In the genomic region with DNA sequence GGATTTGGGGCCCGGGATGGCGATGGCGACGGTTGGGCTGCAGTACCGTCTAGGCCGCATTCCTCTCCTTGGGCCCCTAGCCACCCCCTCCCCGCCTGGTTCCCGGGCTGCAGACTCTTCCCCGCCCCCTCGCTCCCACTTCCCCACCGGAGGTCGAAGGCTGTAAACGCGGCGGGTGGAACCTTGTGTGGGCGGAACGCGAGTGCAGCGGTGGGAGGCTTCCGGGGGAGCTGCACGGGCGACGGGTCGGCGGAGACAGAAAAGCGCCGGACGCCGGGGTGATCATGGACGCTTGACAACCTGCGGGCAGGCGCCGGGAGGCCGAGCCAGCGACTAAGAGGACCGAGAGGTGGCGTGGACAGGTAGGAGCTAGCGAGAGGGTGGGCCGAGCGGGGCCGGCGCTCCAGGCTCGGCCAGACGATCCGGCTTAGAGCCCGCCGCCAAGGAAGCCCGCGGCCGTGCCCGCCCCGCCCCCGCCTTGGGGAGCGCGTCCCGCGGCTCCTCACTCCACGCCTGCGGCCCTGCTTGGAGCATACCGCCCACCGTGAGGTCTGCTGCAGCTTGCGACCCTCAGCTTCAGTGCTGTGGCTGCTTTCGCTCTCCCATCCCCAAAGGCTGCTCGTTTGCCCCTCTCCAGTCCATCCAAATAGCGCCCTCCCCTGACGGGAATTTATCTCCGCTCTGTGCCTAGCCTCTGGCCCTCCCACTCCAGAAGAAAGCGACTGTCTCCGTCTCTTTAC, we compare ENCODE assay signal across 1 cellular context.
TF ChIP-seq lines count a peak whose summit lies in the region.

A gene (plus strand): TSS at position 269 of the 740 bp plus-strand sequence. CDS start 2,126 bp downstream, outside the sequence.

TF ChIP-seq in HepG2, 621 proteins besides CTCF, POLR2A, EP300 and RAD21 (continued from another document and continues in another):
- TF ChIP-seq ZNF367 (CRISPR knock-in tag; IDR thresholded peaks at IDR 0.05; ENCODE audit: borderline replicate concordance) (no peak), ZNF546 (CRISPR knock-in tag; conservative IDR thresholded peaks at IDR 0.05) (peak; percentile 92), IRX3 (CRISPR knock-in tag; IDR thresholded peaks at IDR 0.05; ENCODE audit: borderline replicate concordance, low read depth) (peak; percentile 85), ZNF33A (CRISPR knock-in tag; IDR thresholded peaks at IDR 0.05; ENCODE audit: borderline replicate concordance) (peak; percentile 76; the same call in 1 of the 2 replicates), MEIS2 (CRISPR knock-in tag; IDR thresholded peaks at IDR 0.05) (peak; percentile 96), NFE2L1 (CRISPR knock-in tag; IDR thresholded peaks at IDR 0.05; ENCODE audit: borderline replicate concordance) (peak; percentile 85; the same call in 1 of the 2 replicates), PAX8 (CRISPR knock-in tag; IDR thresholded peaks at IDR 0.05; ENCODE audit: borderline replicate concordance) (peak; percentile 94; the same call in 1 of the 2 replicates), FOXJ3 (CRISPR knock-in tag; IDR thresholded peaks at IDR 0.05; ENCODE audit: borderline replicate concordance) (peak; percentile 55; the same call in 1 of the 2 replicates), PPARG (CRISPR knock-in tag; conservative IDR thresholded peaks at IDR 0.05) (peak; percentile 80), MYNN (CRISPR knock-in tag; IDR thresholded peaks at IDR 0.05; ENCODE audit: low read depth) (no peak), SRSF4 (IDR thresholded peaks at IDR 0.05; ENCODE audit: low read depth, low read length, poor library complexity, severe bottlenecking) (no peak), ARID2 (CRISPR knock-in tag; IDR thresholded peaks at IDR 0.05; ENCODE audit: borderline replicate concordance) (peak; percentile 93), ZNF720 (CRISPR knock-in tag; IDR thresholded peaks at IDR 0.05) (peak; percentile 89; the same call in 1 of the 2 replicates), NRL (CRISPR knock-in tag; IDR thresholded peaks at IDR 0.05; ENCODE audit: borderline replicate concordance) (peak; percentile 95), ZSCAN22 (CRISPR knock-in tag; IDR thresholded peaks at IDR 0.05) (no peak), SRF (IDR thresholded peaks at IDR 0.05; ENCODE audit: low read depth, low read length) (peak; percentile 84), ZNF207 (IDR thresholded peaks at IDR 0.05; ENCODE audit: borderline replicate concordance) (no peak), ZBTB1 (CRISPR knock-in tag; IDR thresholded peaks at IDR 0.05; ENCODE audit: borderline replicate concordance) (peak; percentile 56; the same call in 1 of the 2 replicates), ZNF674 (CRISPR knock-in tag; IDR thresholded peaks at IDR 0.05; ENCODE audit: low read depth) (peak; percentile 85; the same call in 1 of the 2 replicates), JUN (CRISPR knock-in tag; IDR thresholded peaks at IDR 0.05) (peak; percentile 78; the same call in 1 of the 2 replicates), ZNF501 (CRISPR knock-in tag; IDR thresholded peaks at IDR 0.05) (peak; percentile 92), SIN3A (IDR thresholded peaks at IDR 0.05; ENCODE audit: borderline replicate concordance, low read depth, low read length) (peak; percentile 97; the same call in 1 of the 2 replicates), CBX1 (IDR thresholded peaks at IDR 0.05; ENCODE audit: low read depth) (peak; percentile 99), ZNF530 (CRISPR knock-in tag; IDR thresholded peaks at IDR 0.05; ENCODE audit: low read depth) (0 out of 2 replicates have a peak, but pooled peaks have one; percentile 66), ZNF224 (CRISPR knock-in tag; IDR thresholded peaks at IDR 0.05) (peak; percentile 70; the same call in 1 of the 2 replicates)
- TF ChIP-seq, protein P1, sequence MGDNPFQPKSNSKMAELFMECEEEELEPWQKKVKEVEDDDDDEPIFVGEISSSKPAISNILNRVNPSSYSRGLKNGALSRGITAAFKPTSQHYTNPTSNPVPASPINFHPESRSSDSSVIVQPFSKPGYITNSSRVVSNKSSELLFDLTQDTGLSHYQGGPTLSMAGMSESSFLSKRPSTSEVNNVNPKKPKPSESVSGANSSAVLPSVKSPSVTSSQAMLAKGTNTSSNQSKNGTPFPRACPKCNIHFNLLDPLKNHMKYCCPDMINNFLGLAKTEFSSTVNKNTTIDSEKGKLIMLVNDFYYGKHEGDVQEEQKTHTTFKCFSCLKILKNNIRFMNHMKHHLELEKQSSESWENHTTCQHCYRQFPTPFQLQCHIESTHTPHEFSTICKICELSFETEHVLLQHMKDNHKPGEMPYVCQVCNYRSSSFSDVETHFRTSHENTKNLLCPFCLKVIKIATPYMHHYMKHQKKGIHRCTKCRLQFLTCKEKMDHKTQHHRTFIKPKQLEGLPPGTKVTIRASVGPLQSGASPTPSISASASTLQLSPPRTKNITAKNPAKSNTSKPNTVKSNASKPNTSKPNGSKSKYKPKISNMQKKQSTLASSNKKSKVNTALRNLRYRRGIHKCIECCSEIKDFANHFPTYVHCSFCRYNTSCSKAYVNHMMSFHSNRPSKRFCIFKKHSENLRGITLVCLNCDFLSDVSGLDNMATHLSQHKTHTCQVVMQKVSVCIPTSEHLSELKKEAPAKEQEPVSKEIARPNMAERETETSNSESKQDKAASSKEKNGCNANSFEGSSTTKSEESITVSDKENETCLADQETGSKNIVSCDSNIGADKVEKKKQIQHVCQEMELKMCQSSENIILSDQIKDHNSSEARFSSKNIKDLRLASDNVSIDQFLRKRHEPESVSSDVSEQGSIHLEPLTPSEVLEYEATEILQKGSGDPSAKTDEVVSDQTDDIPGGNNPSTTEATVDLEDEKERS (CRISPR knock-in tag; IDR thresholded peaks at IDR 0.05), result peak; percentile 93
- TF ChIP-seq, protein P2, sequence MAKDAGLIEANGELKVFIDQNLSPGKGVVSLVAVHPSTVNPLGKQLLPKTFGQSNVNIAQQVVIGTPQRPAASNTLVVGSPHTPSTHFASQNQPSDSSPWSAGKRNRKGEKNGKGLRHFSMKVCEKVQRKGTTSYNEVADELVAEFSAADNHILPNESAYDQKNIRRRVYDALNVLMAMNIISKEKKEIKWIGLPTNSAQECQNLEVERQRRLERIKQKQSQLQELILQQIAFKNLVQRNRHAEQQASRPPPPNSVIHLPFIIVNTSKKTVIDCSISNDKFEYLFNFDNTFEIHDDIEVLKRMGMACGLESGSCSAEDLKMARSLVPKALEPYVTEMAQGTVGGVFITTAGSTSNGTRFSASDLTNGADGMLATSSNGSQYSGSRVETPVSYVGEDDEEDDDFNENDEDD (CRISPR knock-in tag; IDR thresholded peaks at IDR 0.05; ENCODE audit: borderline replicate concordance), result peak; percentile 90
- TF ChIP-seq, protein P3, sequence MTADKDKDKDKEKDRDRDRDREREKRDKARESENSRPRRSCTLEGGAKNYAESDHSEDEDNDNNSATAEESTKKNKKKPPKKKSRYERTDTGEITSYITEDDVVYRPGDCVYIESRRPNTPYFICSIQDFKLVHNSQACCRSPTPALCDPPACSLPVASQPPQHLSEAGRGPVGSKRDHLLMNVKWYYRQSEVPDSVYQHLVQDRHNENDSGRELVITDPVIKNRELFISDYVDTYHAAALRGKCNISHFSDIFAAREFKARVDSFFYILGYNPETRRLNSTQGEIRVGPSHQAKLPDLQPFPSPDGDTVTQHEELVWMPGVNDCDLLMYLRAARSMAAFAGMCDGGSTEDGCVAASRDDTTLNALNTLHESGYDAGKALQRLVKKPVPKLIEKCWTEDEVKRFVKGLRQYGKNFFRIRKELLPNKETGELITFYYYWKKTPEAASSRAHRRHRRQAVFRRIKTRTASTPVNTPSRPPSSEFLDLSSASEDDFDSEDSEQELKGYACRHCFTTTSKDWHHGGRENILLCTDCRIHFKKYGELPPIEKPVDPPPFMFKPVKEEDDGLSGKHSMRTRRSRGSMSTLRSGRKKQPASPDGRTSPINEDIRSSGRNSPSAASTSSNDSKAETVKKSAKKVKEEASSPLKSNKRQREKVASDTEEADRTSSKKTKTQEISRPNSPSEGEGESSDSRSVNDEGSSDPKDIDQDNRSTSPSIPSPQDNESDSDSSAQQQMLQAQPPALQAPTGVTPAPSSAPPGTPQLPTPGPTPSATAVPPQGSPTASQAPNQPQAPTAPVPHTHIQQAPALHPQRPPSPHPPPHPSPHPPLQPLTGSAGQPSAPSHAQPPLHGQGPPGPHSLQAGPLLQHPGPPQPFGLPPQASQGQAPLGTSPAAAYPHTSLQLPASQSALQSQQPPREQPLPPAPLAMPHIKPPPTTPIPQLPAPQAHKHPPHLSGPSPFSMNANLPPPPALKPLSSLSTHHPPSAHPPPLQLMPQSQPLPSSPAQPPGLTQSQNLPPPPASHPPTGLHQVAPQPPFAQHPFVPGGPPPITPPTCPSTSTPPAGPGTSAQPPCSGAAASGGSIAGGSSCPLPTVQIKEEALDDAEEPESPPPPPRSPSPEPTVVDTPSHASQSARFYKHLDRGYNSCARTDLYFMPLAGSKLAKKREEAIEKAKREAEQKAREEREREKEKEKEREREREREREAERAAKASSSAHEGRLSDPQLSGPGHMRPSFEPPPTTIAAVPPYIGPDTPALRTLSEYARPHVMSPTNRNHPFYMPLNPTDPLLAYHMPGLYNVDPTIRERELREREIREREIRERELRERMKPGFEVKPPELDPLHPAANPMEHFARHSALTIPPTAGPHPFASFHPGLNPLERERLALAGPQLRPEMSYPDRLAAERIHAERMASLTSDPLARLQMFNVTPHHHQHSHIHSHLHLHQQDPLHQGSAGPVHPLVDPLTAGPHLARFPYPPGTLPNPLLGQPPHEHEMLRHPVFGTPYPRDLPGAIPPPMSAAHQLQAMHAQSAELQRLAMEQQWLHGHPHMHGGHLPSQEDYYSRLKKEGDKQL (CRISPR knock-in tag; IDR thresholded peaks at IDR 0.05; ENCODE audit: low read depth), result peak; percentile 61; the same call in 1 of the 2 replicates
- TF ChIP-seq, protein P4, sequence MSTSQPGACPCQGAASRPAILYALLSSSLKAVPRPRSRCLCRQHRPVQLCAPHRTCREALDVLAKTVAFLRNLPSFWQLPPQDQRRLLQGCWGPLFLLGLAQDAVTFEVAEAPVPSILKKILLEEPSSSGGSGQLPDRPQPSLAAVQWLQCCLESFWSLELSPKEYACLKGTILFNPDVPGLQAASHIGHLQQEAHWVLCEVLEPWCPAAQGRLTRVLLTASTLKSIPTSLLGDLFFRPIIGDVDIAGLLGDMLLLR (CRISPR knock-in tag; IDR thresholded peaks at IDR 0.05), result peak; percentile 90
- TF ChIP-seq, protein P5, sequence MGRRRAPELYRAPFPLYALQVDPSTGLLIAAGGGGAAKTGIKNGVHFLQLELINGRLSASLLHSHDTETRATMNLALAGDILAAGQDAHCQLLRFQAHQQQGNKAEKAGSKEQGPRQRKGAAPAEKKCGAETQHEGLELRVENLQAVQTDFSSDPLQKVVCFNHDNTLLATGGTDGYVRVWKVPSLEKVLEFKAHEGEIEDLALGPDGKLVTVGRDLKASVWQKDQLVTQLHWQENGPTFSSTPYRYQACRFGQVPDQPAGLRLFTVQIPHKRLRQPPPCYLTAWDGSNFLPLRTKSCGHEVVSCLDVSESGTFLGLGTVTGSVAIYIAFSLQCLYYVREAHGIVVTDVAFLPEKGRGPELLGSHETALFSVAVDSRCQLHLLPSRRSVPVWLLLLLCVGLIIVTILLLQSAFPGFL (CRISPR knock-in tag; IDR thresholded peaks at IDR 0.05), result peak; percentile 92; the same call in 1 of the 2 replicates
- TF ChIP-seq, protein P6, sequence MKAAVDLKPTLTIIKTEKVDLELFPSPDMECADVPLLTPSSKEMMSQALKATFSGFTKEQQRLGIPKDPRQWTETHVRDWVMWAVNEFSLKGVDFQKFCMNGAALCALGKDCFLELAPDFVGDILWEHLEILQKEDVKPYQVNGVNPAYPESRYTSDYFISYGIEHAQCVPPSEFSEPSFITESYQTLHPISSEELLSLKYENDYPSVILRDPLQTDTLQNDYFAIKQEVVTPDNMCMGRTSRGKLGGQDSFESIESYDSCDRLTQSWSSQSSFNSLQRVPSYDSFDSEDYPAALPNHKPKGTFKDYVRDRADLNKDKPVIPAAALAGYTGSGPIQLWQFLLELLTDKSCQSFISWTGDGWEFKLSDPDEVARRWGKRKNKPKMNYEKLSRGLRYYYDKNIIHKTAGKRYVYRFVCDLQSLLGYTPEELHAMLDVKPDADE (CRISPR knock-in tag; IDR thresholded peaks at IDR 0.05), result peak; percentile 56; the same call in 1 of the 2 replicates
- TF ChIP-seq, protein P7, sequence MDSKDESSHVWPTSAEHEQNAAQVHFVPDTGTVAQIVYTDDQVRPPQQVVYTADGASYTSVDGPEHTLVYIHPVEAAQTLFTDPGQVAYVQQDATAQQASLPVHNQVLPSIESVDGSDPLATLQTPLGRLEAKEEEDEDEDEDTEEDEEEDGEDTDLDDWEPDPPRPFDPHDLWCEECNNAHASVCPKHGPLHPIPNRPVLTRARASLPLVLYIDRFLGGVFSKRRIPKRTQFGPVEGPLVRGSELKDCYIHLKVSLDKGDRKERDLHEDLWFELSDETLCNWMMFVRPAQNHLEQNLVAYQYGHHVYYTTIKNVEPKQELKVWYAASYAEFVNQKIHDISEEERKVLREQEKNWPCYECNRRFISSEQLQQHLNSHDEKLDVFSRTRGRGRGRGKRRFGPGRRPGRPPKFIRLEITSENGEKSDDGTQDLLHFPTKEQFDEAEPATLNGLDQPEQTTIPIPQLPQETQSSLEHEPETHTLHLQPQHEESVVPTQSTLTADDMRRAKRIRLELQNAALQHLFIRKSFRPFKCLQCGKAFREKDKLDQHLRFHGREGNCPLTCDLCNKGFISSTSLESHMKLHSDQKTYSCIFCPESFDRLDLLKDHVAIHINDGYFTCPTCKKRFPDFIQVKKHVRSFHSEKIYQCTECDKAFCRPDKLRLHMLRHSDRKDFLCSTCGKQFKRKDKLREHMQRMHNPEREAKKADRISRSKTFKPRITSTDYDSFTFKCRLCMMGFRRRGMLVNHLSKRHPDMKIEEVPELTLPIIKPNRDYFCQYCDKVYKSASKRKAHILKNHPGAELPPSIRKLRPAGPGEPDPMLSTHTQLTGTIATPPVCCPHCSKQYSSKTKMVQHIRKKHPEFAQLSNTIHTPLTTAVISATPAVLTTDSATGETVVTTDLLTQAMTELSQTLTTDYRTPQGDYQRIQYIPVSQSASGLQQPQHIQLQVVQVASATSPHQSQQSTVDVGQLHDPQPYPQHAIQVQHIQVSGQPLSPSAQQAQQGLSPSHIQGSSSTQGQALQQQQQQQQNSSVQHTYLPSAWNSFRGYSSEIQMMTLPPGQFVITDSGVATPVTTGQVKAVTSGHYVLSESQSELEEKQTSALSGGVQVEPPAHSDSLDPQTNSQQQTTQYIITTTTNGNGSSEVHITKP (CRISPR knock-in tag; IDR thresholded peaks at IDR 0.05; ENCODE audit: low read depth), result 0 out of 2 replicates have a peak, but pooled peaks have one; percentile 74
- TF ChIP-seq, protein P8, sequence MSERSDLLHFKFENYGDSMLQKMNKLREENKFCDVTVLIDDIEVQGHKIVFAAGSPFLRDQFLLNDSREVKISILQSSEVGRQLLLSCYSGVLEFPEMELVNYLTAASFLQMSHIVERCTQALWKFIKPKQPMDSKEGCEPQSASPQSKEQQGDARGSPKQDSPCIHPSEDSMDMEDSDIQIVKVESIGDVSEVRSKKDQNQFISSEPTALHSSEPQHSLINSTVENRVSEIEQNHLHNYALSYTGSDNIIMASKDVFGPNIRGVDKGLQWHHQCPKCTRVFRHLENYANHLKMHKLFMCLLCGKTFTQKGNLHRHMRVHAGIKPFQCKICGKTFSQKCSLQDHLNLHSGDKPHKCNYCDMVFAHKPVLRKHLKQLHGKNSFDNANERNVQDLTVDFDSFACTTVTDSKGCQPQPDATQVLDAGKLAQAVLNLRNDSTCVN (CRISPR knock-in tag; IDR thresholded peaks at IDR 0.05; ENCODE audit: borderline replicate concordance), result peak; percentile 86
